ENCODE assay signal across 8 cellular contexts in genomic region chrX:48540015-48540350, GRCh38. TPM values are rescaled to one million over a fixed set of nuclear protein-coding genes. Genes with fewer than 3 reads are reported as not detected.
DNase-seq lines count a peak whose midpoint lies in the region; ATAC-seq and TF ChIP-seq lines count a peak whose summit lies in the region.

No MANE protein-coding gene starts in this region.

- H3K9ac ChIP-seq in HUES64 (ENCODE audit: low read depth, low read length) (peak overlapping the region; percentile 44; the same call in 1 of the 2 replicates), mesenchymal stem cell (ENCODE audit: low read length) (peak overlapping the region; percentile 85)

- peak overlapping the region; percentile 61 for H3K4me2 ChIP-seq in mesenchymal stem cell (ENCODE audit: low read length, poor library complexity, severe bottlenecking)

- peak overlapping the region; percentile 89 for H3K27ac ChIP-seq in CD8-positive, alpha-beta memory T cell (ENCODE audit: low read depth, low read length)
- H3K27ac ChIP-seq in HUES64 (ENCODE audit: low read depth, low read length), result peak overlapping the region; percentile 60; the same call in 1 of the 2 replicates
- H3K27ac ChIP-seq in mesenchymal stem cell (ENCODE audit: low read length, poor library complexity, severe bottlenecking), result no peak overlapping the region

- H2AFZ ChIP-seq in mesenchymal stem cell (ENCODE audit: low read depth, low read length), result no peak overlapping the region

- no peaks in the 10 kb centered on the region for H3K27me3 Mint-ChIP-seq in CD8-positive, alpha-beta memory T cell
- H3K27me3 Mint-ChIP-seq in WTC11 (ENCODE audit: low read depth), result no peaks in the 10 kb centered on the region

- peak overlapping the region; percentile 89 to 98 (median 96) for H3K27ac Mint-ChIP-seq in CD8-positive, alpha-beta memory T cell
- peak overlapping the region; percentile 90 for H3K27ac Mint-ChIP-seq in WTC11

- peak overlapping the region; percentile 52 for H2BK15ac ChIP-seq in mesenchymal stem cell (ENCODE audit: low read depth, poor library complexity, severe bottlenecking)

- peak overlapping the region; percentile 75 to 82 for H3K18ac ChIP-seq in mesenchymal stem cell (ENCODE audit: low read depth in 1 of 2, low read length in 2 of 2)

- no peak overlapping the region for H4K8ac ChIP-seq in mesenchymal stem cell (ENCODE audit: low read length)

- TF ChIP-seq CTCF in WTC11 (IDR thresholded peaks at IDR 0.05), result no peak

- in situ Hi-C loops in KBM-7 (cut with MboI; ENCODE audit: low pct_unique_long_range_greater_than_20kb, low sequenced_read_pairs), result no loop called here

- no peak overlapping the region for H2AK5ac ChIP-seq in mesenchymal stem cell (ENCODE audit: low read length, severe bottlenecking)

- H2BK12ac ChIP-seq in mesenchymal stem cell (ENCODE audit: low read length in 2 of 2), result no peak overlapping the region

- H3K4me1 ChIP-seq in CD8-positive, alpha-beta memory T cell (ENCODE audit: insufficient read depth, low read length), result peaks cover 14% of the 10 kb centered on the region
- no peaks in the 10 kb centered on the region for H3K4me1 ChIP-seq in HUES64 (ENCODE audit: insufficient read depth, low read length)
- H3K4me1 ChIP-seq in mesenchymal stem cell (ENCODE audit: control insufficient read depth, insufficient read depth, low read depth, low read length), result peaks cover 5% of the 10 kb centered on the region

- H3K27me3 ChIP-seq in CD8-positive, alpha-beta memory T cell (ENCODE audit: insufficient read depth, low read length, poor library complexity, severe bottlenecking), result no peaks in the 10 kb centered on the region
- H3K27me3 ChIP-seq in HUES64 (ENCODE audit: insufficient read depth, low read length), result no peaks in the 10 kb centered on the region
- H3K27me3 ChIP-seq in mesenchymal stem cell (ENCODE audit: control insufficient read depth in 1 of 2, insufficient read depth in 1 of 2, low read length in 2 of 2), result no peaks in the 10 kb centered on the region

- H2BK120ac ChIP-seq in mesenchymal stem cell (ENCODE audit: low read depth, low read length), result no peak overlapping the region

- H3K14ac ChIP-seq in mesenchymal stem cell (ENCODE audit: low read length in 2 of 2), result peak overlapping the region in 1 of 2 experiments; percentile 44

- H3K23ac ChIP-seq in mesenchymal stem cell (ENCODE audit: low read length in 2 of 2), result no peak overlapping the region

- H3K4ac ChIP-seq in mesenchymal stem cell (ENCODE audit: low read depth in 1 of 2, low read length in 2 of 2), result peak overlapping the region in 1 of 2 experiments; percentile 86

- POLR2A ChIA-PET in CD8-positive, alpha-beta memory T cell (lab: Charles Lee), result interaction anchor here (1.0 to 2.7 kb wide), 5 partner anchors 18 to 56 kb away, joined by 3 to 22 read pairs (median 4); partner anchors contain the start of genes EBP and RBM3
- POLR2A ChIA-PET in WTC11 (lab: Charles Lee), result no interaction called here

- H3K9me3 ChIP-seq in CD8-positive, alpha-beta memory T cell (ENCODE audit: low read length), result no peaks in the 10 kb centered on the region
- H3K9me3 ChIP-seq in HUES64 (ENCODE audit: insufficient read depth, low read depth, low read length) (no peaks in the 10 kb centered on the region), mesenchymal stem cell (ENCODE audit: control insufficient read depth, low read length) (no peaks in the 10 kb centered on the region)

- peaks cover 0 to 33% (median 3%) of the 10 kb centered on the region in 3 donors for H3K36me3 Mint-ChIP-seq in CD8-positive, alpha-beta memory T cell
- peaks cover 3% of the 10 kb centered on the region for H3K36me3 Mint-ChIP-seq in WTC11

- peaks cover 5% of the 10 kb centered on the region for H3K36me3 ChIP-seq in CD8-positive, alpha-beta memory T cell (ENCODE audit: insufficient read depth, low read length)
- peaks cover 3% of the 10 kb centered on the region; the same call in 1 of the 2 replicates for H3K36me3 ChIP-seq in HUES64 (ENCODE audit: insufficient read depth, low read length)
- peaks cover 14 to 23% of the 10 kb centered on the region in 2 experiments for H3K36me3 ChIP-seq in mesenchymal stem cell (ENCODE audit: control insufficient read depth in 1 of 2, insufficient read depth in 2 of 2, low read depth in 1 of 2, low read length in 2 of 2)

- H3K4me1 Mint-ChIP-seq in CD8-positive, alpha-beta memory T cell, result peaks cover 16 to 26% (median 18%) of the 10 kb centered on the region in 3 donors
- peaks cover 7% of the 10 kb centered on the region for H3K4me1 Mint-ChIP-seq in WTC11

- peak in 4 of 5 donors; percentile 35 to 72 (median 52) for DNase-seq in CD8-positive, alpha-beta memory T cell
- DNase-seq in WTC11 (ENCODE audit: low spot score) (peak; percentile 51), dermis blood vessel endothelial cell (peak; percentile 56), mesenchymal stem cell (peak; percentile 46), KBM-7 (no peak)
- peak; percentile 7 to 12 for DNase-seq in stimulated activated CD8-positive, alpha-beta memory T cell treated with anti-CD3 and anti-CD28 coated beads, Interleukin-4, amount 100 ng/mL, for 4 hours (ENCODE audit: low read depth in 2 of 2, low spot score in 1 of 2)

- H2BK5ac ChIP-seq in mesenchymal stem cell (ENCODE audit: low read depth, low read length, poor library complexity, severe bottlenecking), result no peak overlapping the region

- H3K4me3 Mint-ChIP-seq in CD8-positive, alpha-beta memory T cell, result peak overlapping the region; percentile 85 to 94 (median 90)
- H3K4me3 Mint-ChIP-seq in WTC11, result peak overlapping the region; percentile 84

- no peak overlapping the region for H4K91ac ChIP-seq in mesenchymal stem cell (ENCODE audit: low read length)

- H3K9me3 Mint-ChIP-seq in CD8-positive, alpha-beta memory T cell, result no peaks in the 10 kb centered on the region
- no peaks in the 10 kb centered on the region for H3K9me3 Mint-ChIP-seq in WTC11

- H3K4me3 ChIP-seq in CD8-positive, alpha-beta memory T cell (ENCODE audit: low read length), result peak overlapping the region; percentile 64
- H3K4me3 ChIP-seq in HUES64 (ENCODE audit: low read length) (peak overlapping the region; percentile 84), mesenchymal stem cell (ENCODE audit: insufficient read depth in 1 of 2, low read depth in 1 of 2, low read length in 2 of 2) (peak overlapping the region; percentile 76 to 85)

- ATAC-seq in GM19452 (IDR thresholded peaks at IDR 0.05; ENCODE audit: unreplicated experiment), result peak; percentile 26
- peak; percentile 74 for ATAC-seq in WTC11

- WGBS in HUES64, result 6% methylated on average over 12 of the region's 12 CpGs
- WGBS in mesenchymal stem cell, result 6% methylated on average over 12 of the region's 12 CpGs

- H3K79me1 ChIP-seq in mesenchymal stem cell (replicated peaks; ENCODE audit: low read length, poor library complexity, severe bottlenecking), result no peaks in the 10 kb centered on the region

- CTCF ChIA-PET in CD8-positive, alpha-beta memory T cell (lab: Charles Lee), result interaction anchor here (1.0 to 2.4 kb wide), 9 partner anchors 9 to 457 kb away, joined by 3 to 11 read pairs (median 5); partner anchors contain the start of genes PORCN and RBM3
- CTCF ChIA-PET in WTC11 (lab: Charles Lee), result interaction anchor here (0.8 to 1.2 kb wide), 3 partner anchors 8 to 17 kb away, joined by 3 to 4 read pairs (median 4); no protein-coding TSS in a partner anchor

TF ChIP-seq in WTC11, 78 proteins besides CTCF, POLR2A, EP300 and RAD21:
- TF ChIP-seq ZNF423 (CRISPR knock-in tag; IDR thresholded peaks at IDR 0.05) (no peak), ZNF138 (CRISPR knock-in tag; conservative IDR thresholded peaks at IDR 0.05) (no peak), PREB (CRISPR knock-in tag; IDR thresholded peaks at IDR 0.05; ENCODE audit: borderline replicate concordance) (no peak), MYBL2 (CRISPR knock-in tag; IDR thresholded peaks at IDR 0.05) (no peak)
TF ChIP-seq in WTC11: peak in this region for 0.

RNA-seq across cellular contexts. Expression of gene TBC1D25, which starts 0.5 kb away (rescaled TPM):
- total RNA-seq in CD8-positive, alpha-beta memory T cell, result 10 to 100 TPM; 14.0 to 15.2 TPM
- 21.5 TPM for polyA plus RNA-seq in CD8-positive, alpha-beta memory T cell
- 4.6 TPM for polyA plus RNA-seq in HUES64 (2013, experiment 1 of 2)
- 5.4 TPM for polyA plus RNA-seq in HUES64 (2013, experiment 2 of 2)
- total RNA-seq in WTC11 (2021), result 7.5 to 10.2 TPM (median 9.9 TPM) in 3 replicates
- total RNA-seq in dermis blood vessel endothelial cell, result 7.8 and 11.6 TPM in 2 replicates
- polyA plus RNA-seq in mesenchymal stem cell (2013, experiment 1 of 2), result 11.5 TPM
- polyA plus RNA-seq in mesenchymal stem cell (2013, experiment 2 of 2), result 12.4 TPM

RNA-seq across cellular contexts. Expression of gene EBP, which starts 18.4 kb away (rescaled TPM):
- 100 to 1,000 TPM; 150 to 153 TPM for total RNA-seq in CD8-positive, alpha-beta memory T cell
- polyA plus RNA-seq in CD8-positive, alpha-beta memory T cell, result 109 TPM
- polyA plus RNA-seq in HUES64 (2013, experiment 1 of 2), result 174 TPM
- 175 TPM for polyA plus RNA-seq in HUES64 (2013, experiment 2 of 2)
- 129 to 145 TPM (median 138 TPM) in 3 replicates for total RNA-seq in WTC11 (2021)
- total RNA-seq in dermis blood vessel endothelial cell, result 118 and 126 TPM in 2 replicates
- polyA plus RNA-seq in mesenchymal stem cell (2013, experiment 1 of 2), result 98.9 TPM
- polyA plus RNA-seq in mesenchymal stem cell (2013, experiment 2 of 2), result 97.3 TPM

RNA-seq across cellular contexts. Expression of gene PORCN, which starts 31.2 kb away (rescaled TPM):
- total RNA-seq in CD8-positive, alpha-beta memory T cell, result 10 to 100 TPM; 12.8 to 13.5 TPM
- 17.8 TPM for polyA plus RNA-seq in CD8-positive, alpha-beta memory T cell
- 10.4 TPM for polyA plus RNA-seq in HUES64 (2013, experiment 1 of 2)
- 11.5 TPM for polyA plus RNA-seq in HUES64 (2013, experiment 2 of 2)
- total RNA-seq in WTC11 (2021), result 16.4 to 19.7 TPM (median 16.9 TPM) in 3 replicates
- total RNA-seq in dermis blood vessel endothelial cell, result 4.9 and 7.0 TPM in 2 replicates
- polyA plus RNA-seq in mesenchymal stem cell (2013, experiment 1 of 2), result 12.1 TPM
- 12.5 TPM for polyA plus RNA-seq in mesenchymal stem cell (2013, experiment 2 of 2)

RNA-seq across cellular contexts. Expression of gene RBM3, which starts 34.3 kb away (rescaled TPM):
- 100 to 1,000 TPM; 245 to 255 TPM for total RNA-seq in CD8-positive, alpha-beta memory T cell
- polyA plus RNA-seq in CD8-positive, alpha-beta memory T cell, result 272 TPM
- polyA plus RNA-seq in HUES64 (2013, experiment 1 of 2), result 204 TPM
- 168 TPM for polyA plus RNA-seq in HUES64 (2013, experiment 2 of 2)
- 97.7 to 148 TPM (median 99.6 TPM) in 3 replicates for total RNA-seq in WTC11 (2021)
- 121 and 148 TPM in 2 replicates for total RNA-seq in dermis blood vessel endothelial cell
- 429 TPM for polyA plus RNA-seq in mesenchymal stem cell (2013, experiment 1 of 2)
- polyA plus RNA-seq in mesenchymal stem cell (2013, experiment 2 of 2), result 434 TPM

RNA-seq across cellular contexts. Expression of gene WDR13, which starts 57.3 kb away (rescaled TPM):
- total RNA-seq in CD8-positive, alpha-beta memory T cell, result 10 to 100 TPM; 47.5 to 48.0 TPM
- 48.3 TPM for polyA plus RNA-seq in CD8-positive, alpha-beta memory T cell
- polyA plus RNA-seq in HUES64 (2013, experiment 1 of 2), result 23.5 TPM
- polyA plus RNA-seq in HUES64 (2013, experiment 2 of 2), result 26.6 TPM
- total RNA-seq in WTC11 (2021) (28.0 to 37.4 TPM (median 30.4 TPM) in 3 replicates), dermis blood vessel endothelial cell (137 and 143 TPM in 2 replicates)
- 43.9 TPM for polyA plus RNA-seq in mesenchymal stem cell (2013, experiment 1 of 2)
- 40.9 TPM for polyA plus RNA-seq in mesenchymal stem cell (2013, experiment 2 of 2)
